ENCODE assay signal across 20 cellular contexts in genomic region chr21:33668180-33668579, GRCh38. TPM values are rescaled to one million over a fixed set of nuclear protein-coding genes. Genes with fewer than 3 reads are reported as not detected.
A peak's percentile ranks its signal among the peaks of the same experiment; 100 is the strongest.
DNase-seq lines count a peak whose midpoint lies in the region; ATAC-seq, FAIRE-seq and TF ChIP-seq lines count a peak whose summit lies in the region.
"Had no signal": no experiment of that assay in that cellular context is flagged by ENCODE, and none has a peak within 500 bp of the region (broad histone marks: within the 10 kb centered on the region; RNA-seq: fewer than 3 reads in every experiment).

No MANE protein-coding gene starts in this region.

- 2% methylated on average over 4 of the region's 4 CpGs for WGBS in K562 (ENCODE audit: insufficient coverage, low coverage, missing lambda C conversion rate)
- WGBS in sigmoid colon, 2 donors = 73 to 88% methylated on average over 4 of the region's 4 CpGs

- in situ Hi-C loops in KBM-7 (cut with MboI; ENCODE audit: low pct_unique_long_range_greater_than_20kb, low sequenced_read_pairs) = no loop called here
- in situ Hi-C loops in K562 (cut with MboI) = no loop called here

- H3K27me3 ChIP-seq in BE2C (no peaks in the 10 kb centered on the region), K562 (ENCODE audit: control insufficient read depth in 2 of 2, insufficient read depth in 2 of 2, low read length in 2 of 2) (peaks cover 4 to 10% of the 10 kb centered on the region in 2 experiments; a peak in 4 of 5 replicates), sigmoid colon (no peaks in the 10 kb centered on the region)

- intact Hi-C loops in K562 (cut with micrococcal nuclease) (no loop called here), sigmoid colon (cut with DNase I) (no loop called here)

- no peak overlapping the region for H3K4me3 ChIP-seq in BE2C (ENCODE audit: low read depth, low read length)
- H3K4me3 ChIP-seq in K562 = no peak overlapping the region
- no peak overlapping the region for H3K4me3 ChIP-seq in sigmoid colon

- no peak for TF ChIP-seq RAD21 in K562 (CRISPR knock-in tag; conservative IDR thresholded peaks at IDR 0.05 in 1 of 2, IDR thresholded peaks at IDR 0.05 in 1 of 2)

- no peak for FAIRE-seq in K562 (lab: Jason Lieb, UNC)
- FAIRE-seq: GM19239 had no signal

- H3K9me3 ChIP-seq in BE2C (no peaks in the 10 kb centered on the region), K562 (replicated peaks; ENCODE audit: control insufficient read depth, insufficient read depth, low read depth, low read length) (no peaks in the 10 kb centered on the region), sigmoid colon (no peaks in the 10 kb centered on the region)
- H3K9me3 ChIP-seq: SK-N-SH had no signal

- no peak for TF ChIP-seq CTCF in BE2C (IDR thresholded peaks at IDR 0.05; ENCODE audit: low read depth, low read length)
- no peak for TF ChIP-seq CTCF in K562 (IDR thresholded peaks at IDR 0.05 in 2 of 3, conservative IDR thresholded peaks at IDR 0.05 in 1 of 3; ENCODE audit: insufficient read depth in 2 of 3, low read depth in 1 of 3, low read length in 3 of 3)
- no peak for TF ChIP-seq CTCF in sigmoid colon (IDR thresholded peaks at IDR 0.05)

- no peak overlapping the region for H3K9ac ChIP-seq in K562 (ENCODE audit: insufficient read depth in 1 of 2, low read depth in 2 of 2, low read length in 2 of 2)
- H3K9ac ChIP-seq: KMS-11, SK-N-SH had no signal

- H2AFZ ChIP-seq in K562 (ENCODE audit: low read depth, low read length) = no peak overlapping the region

- BruUV-seq in K562 (replicated peaks; lab: Mats Ljungman, UMichigan) = no TSS peak

- no peaks in the 10 kb centered on the region for H3K79me2 ChIP-seq in K562 (ENCODE audit: control insufficient read depth, insufficient read depth, low read length)

- no peaks in the 10 kb centered on the region for H4K20me1 ChIP-seq in K562 (replicated peaks; ENCODE audit: control insufficient read depth, insufficient read depth, low read length)

- TF ChIP-seq EP300 in K562 (IDR thresholded peaks at IDR 0.05; ENCODE audit: low read length) (no peak), sigmoid colon (IDR thresholded peaks at IDR 0.05) (no peak)

- no peaks in the 10 kb centered on the region for H3K9me1 ChIP-seq in K562 (ENCODE audit: control insufficient read depth, insufficient read depth, low read length)

- CTCF ChIA-PET in K562 (lab: Yijun Ruan, JAX; ENCODE audit: low intra/inter-chr PET ratio) = no interaction called here

- ATAC-seq in K562 (peak; percentile 36; the same call in 1 of the 3 replicates), left lobe of liver (peak; percentile 25), GM21529 (IDR thresholded peaks at IDR 0.05; ENCODE audit: unreplicated experiment) (no peak)
- ATAC-seq: activated CD8-positive, alpha-beta T cell treated with anti-CD3 and anti-CD28 coated beads for 36 hours; activated T-helper 17 cell treated with anti-CD3 and anti-CD28 coated beads, Interleukin-2, amount 50 U/mL, for 72 hours; esophagus mucosa; PC-3 had no signal

- peaks cover 9% of the 10 kb centered on the region; the same call in 1 of the 2 replicates for H3K4me1 ChIP-seq in BE2C
- no peaks in the 10 kb centered on the region for H3K4me1 ChIP-seq in K562 (replicated peaks in 1 of 2; ENCODE audit: control insufficient read depth in 2 of 2, insufficient read depth in 2 of 2, low read length in 2 of 2)
- H3K4me1 ChIP-seq in sigmoid colon = peaks cover 0 to 10% (median 1%) of the 10 kb centered on the region in 4 donors

- H3K27ac ChIP-seq in K562 (ENCODE audit: extremely low read depth, low read depth, low read length) (no peak overlapping the region), sigmoid colon (no peak overlapping the region)
- H3K27ac ChIP-seq: KMS-11 had no signal

- H3K36me3 ChIP-seq in BE2C (no peaks in the 10 kb centered on the region), K562 (ENCODE audit: control insufficient read depth, insufficient read depth, low read length) (no peaks in the 10 kb centered on the region), sigmoid colon (no peaks in the 10 kb centered on the region)

- no peak for TF ChIP-seq POLR2A in K562 (conservative IDR thresholded peaks at IDR 0.05)
- no peak for TF ChIP-seq POLR2A in sigmoid colon (IDR thresholded peaks at IDR 0.05)

- POLR2A ChIA-PET in K562 (lab: Yijun Ruan, JAX) = interaction anchor here (0.8 kb wide), 1 partner anchor 82 kb away, joined by 3 read pairs; no protein-coding TSS in a partner anchor

- peak; percentile 27 for DNase-seq in BE2C
- DNase-seq in KBM-7 = peak; percentile 35
- DNase-seq in K562 (ENCODE audit: extremely low read depth in 1 of 4, low spot score in 3 of 4) = peak in 1 of 4 experiments; percentile 26
- no peak for DNase-seq in left lobe of liver (ENCODE audit: low spot score)
- DNase-seq in GDM1 (lab: John Stamatoyannopoulos, UW) = no peak
- no peak for DNase-seq in sigmoid colon
- DNase-seq in DMS153 treated with DMSO at 0.1 percent for 48 hours (lab: John Stamatoyannopoulos, UW; ENCODE audit: unreplicated experiment) = no peak
- DNase-seq: activated CD8-positive, alpha-beta T cell treated with anti-CD3 and anti-CD28 coated beads for 36 hours; amniotic stem cell; dermis blood vessel endothelial cell; NCI-H1436 treated with DMSO at 0.1 percent for 48 hours; NCI-H524; PC-3; posterior cingulate gyrus had no signal

- no peak overlapping the region for H3K4me2 ChIP-seq in K562 (ENCODE audit: insufficient read depth, low read length)
- H3K4me2 ChIP-seq: KMS-11, SK-N-SH had no signal

TF ChIP-seq in K562, 482 proteins besides CTCF, POLR2A, EP300 and RAD21:
- TF ChIP-seq PTBP1 (IDR thresholded peaks at IDR 0.05; ENCODE audit: low read depth, low read length) (no peak), PHF8 (IDR thresholded peaks at IDR 0.05; ENCODE audit: borderline replicate concordance, low read length) (no peak), CTBP1 (IDR thresholded peaks at IDR 0.05; ENCODE audit: borderline replicate concordance) (peak; percentile 24; the same call in 1 of the 2 replicates)
TF ChIP-seq in K562: peak in this region for 1.

RNA-seq across cellular contexts. Expression of gene ITSN1, which starts 25.9 kb away (rescaled TPM):
- polyA plus RNA-seq in BE2C (2012; ENCODE audit: insufficient read depth, insufficient read length, low read depth) = 19.4 TPM
- total RNA-seq in K562 (2011; cell fraction: chromatin; rRNA removed; ENCODE audit: low replicate concordance) = 12.1 and 17.2 TPM in 2 replicates
- 4.3 and 8.3 TPM in 2 replicates for total RNA-seq in K562 (2011; cell fraction: nucleolus; rRNA removed)
- total RNA-seq in K562 (2011; cell fraction: nucleoplasm; rRNA removed) = 9.7 and 14.1 TPM in 2 replicates
- total RNA-seq in K562 (2014; rRNA removed) (3.9 and 7.5 TPM in 2 replicates), K562 (2014; rRNA removed; fragmentation: Illumina TruSeq; extraction: Trizol) (4.3 and 6.3 TPM in 2 replicates), K562 (2015; rRNA removed; fragmentation: Illumina TruSeq; extraction: Trizol) (8.0 and 9.8 TPM in 2 replicates), K562 (2021) (7.0 and 8.7 TPM in 2 replicates), left lobe of liver (33.6 TPM), sigmoid colon (10 to 100 TPM; 35.7 to 45.4 (median 42.6) TPM)
- polyA plus RNA-seq in K562 (2011; rRNA removed) (12.6 TPM in 2 replicates), K562 (2014; fragmentation: Illumina TruSeq; extraction: Trizol) (9.4 and 10.7 TPM in 2 replicates), K562 (2014; fragmentation: Nextera tagmentation; extraction: Ambion mirVana) (1 to 10 TPM; 1.1 to 2.1 TPM), K562 (2014; rRNA removed) (4.8 and 9.5 TPM in 2 replicates), sigmoid colon (10 to 100 TPM; 10.8 to 15.8 (median 12.9) TPM)
- polyA plus RNA-seq in K562 (2011; cell fraction: cytosol; rRNA removed) = 8.5 and 10.6 TPM in 2 replicates
- polyA plus RNA-seq in K562 (2011; cell fraction: nucleus; rRNA removed) = 23.1 and 27.6 TPM in 2 replicates
- 3.9 and 6.9 TPM in 2 replicates for polyA plus RNA-seq in K562 (2012)
- polyA minus RNA-seq in K562 (2011; rRNA and poly(A)+ RNA removed) = 15.5 and 18.0 TPM in 2 replicates
- polyA minus RNA-seq in K562 (2011; cell fraction: cytosol; rRNA and poly(A)+ RNA removed) = 7.8 and 8.7 TPM in 2 replicates
- 8.6 and 14.7 TPM in 2 replicates for polyA minus RNA-seq in K562 (2011; cell fraction: nucleus; rRNA and poly(A)+ RNA removed)

RNA-seq across cellular contexts. Expression of gene CRYZL1, which starts 26.6 kb away (rescaled TPM):
- polyA plus RNA-seq in BE2C (2012; ENCODE audit: insufficient read depth, insufficient read length, low read depth) = 23.7 TPM
- total RNA-seq in K562 (2011; cell fraction: chromatin; rRNA removed; ENCODE audit: low replicate concordance) = 70.4 and 160 TPM in 2 replicates
- total RNA-seq in K562 (2011; cell fraction: nucleolus; rRNA removed) = 39.9 and 42.9 TPM in 2 replicates
- 64.7 and 86.4 TPM in 2 replicates for total RNA-seq in K562 (2011; cell fraction: nucleoplasm; rRNA removed)
- total RNA-seq in K562 (2014; rRNA removed) (16.5 and 25.2 TPM in 2 replicates), K562 (2014; rRNA removed; fragmentation: Illumina TruSeq; extraction: Trizol) (19.9 and 24.0 TPM in 2 replicates), K562 (2015; rRNA removed; fragmentation: Illumina TruSeq; extraction: Trizol) (20.8 and 22.4 TPM in 2 replicates), K562 (2021) (25.6 and 31.9 TPM in 2 replicates), left lobe of liver (10.4 TPM), sigmoid colon (10 to 100 TPM; 46.6 to 90.8 (median 62.7) TPM)
- polyA plus RNA-seq in K562 (2011; rRNA removed) (97.9 and 98.2 TPM in 2 replicates), K562 (2014; fragmentation: Illumina TruSeq; extraction: Trizol) (32.5 and 39.2 TPM in 2 replicates), K562 (2014; fragmentation: Nextera tagmentation; extraction: Ambion mirVana) (10 to 100 TPM; 79.5 to 80.8 TPM), K562 (2014; rRNA removed) (47.9 and 52.3 TPM in 2 replicates), sigmoid colon (10 to 100 TPM; 17.3 to 41.4 (median 20.5) TPM)
- polyA plus RNA-seq in K562 (2011; cell fraction: cytosol; rRNA removed) = 13.0 and 30.9 TPM in 2 replicates
- polyA plus RNA-seq in K562 (2011; cell fraction: nucleus; rRNA removed) = 78.7 and 127 TPM in 2 replicates
- 34.8 and 44.0 TPM in 2 replicates for polyA plus RNA-seq in K562 (2012)
- 139 and 147 TPM in 2 replicates for polyA minus RNA-seq in K562 (2011; rRNA and poly(A)+ RNA removed)
- polyA minus RNA-seq in K562 (2011; cell fraction: cytosol; rRNA and poly(A)+ RNA removed) = 18.0 and 22.2 TPM in 2 replicates
- 37.7 and 82.6 TPM in 2 replicates for polyA minus RNA-seq in K562 (2011; cell fraction: nucleus; rRNA and poly(A)+ RNA removed)

Comparison
In these comparisons a context has a peak if more than half of its experiments do, and no peak if none do; other contexts are left out.
1. DNase-seq: peak in BE2C (single experiment) and KBM-7 (single experiment); none in left lobe of liver (single experiment), GDM1 (single experiment), sigmoid colon (single experiment) and DMS153 treated with DMSO at 0.1 percent for 48 hours (single experiment).